3 cellular contexts compared by ENCODE assay signal in the genomic region with DNA sequence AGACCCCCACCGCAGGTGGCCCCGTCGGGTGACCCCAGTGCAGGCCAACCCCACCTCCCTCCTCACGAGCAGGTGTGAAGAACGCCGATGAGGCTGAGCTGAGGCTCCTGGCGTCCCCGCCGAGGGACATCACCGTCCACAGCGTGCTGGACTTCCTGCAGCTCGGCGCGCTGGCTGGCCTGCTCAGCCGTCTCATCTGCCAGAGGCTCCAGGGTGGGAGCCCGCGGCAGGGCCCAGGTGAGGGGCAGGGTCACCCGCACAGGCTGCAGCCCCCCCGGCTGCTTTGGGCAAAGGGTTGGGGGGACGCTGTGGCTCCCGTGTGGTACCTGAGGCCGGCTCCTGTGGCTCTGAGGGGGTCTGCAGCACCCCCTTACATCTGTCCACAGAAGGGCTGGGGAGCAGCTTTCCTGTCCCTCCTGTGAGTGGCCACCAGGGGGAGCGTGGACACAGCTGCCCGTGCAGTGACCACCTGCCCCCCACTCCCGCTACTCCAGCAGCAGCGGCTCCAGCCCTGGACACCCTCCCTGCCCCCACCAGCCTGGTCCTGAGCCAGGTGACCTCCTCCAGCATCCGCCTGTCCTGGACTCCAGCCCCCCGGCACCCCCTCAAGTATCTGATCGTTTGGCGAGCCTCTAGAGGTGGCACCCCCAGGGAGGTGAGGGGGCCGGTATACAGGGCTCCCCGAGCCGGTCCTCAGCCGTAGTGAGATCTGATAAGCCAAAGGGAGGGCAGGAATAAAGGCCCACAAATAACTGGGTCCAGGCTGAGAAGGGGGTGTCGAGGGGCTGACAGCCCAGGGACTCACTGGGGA.
TF ChIP-seq lines count a peak whose summit lies in the region.

No MANE protein-coding gene starts in this region.

TF ChIP-seq in HCT116, 20 proteins besides CTCF, POLR2A, EP300 and RAD21:
- no peak for TF ChIP-seq CBX3 (IDR thresholded peaks at IDR 0.05; ENCODE audit: low read depth)
- TF ChIP-seq SIN3A (IDR thresholded peaks at IDR 0.05; ENCODE audit: low read depth), result no peak
- TF ChIP-seq SP1 (IDR thresholded peaks at IDR 0.05; ENCODE audit: low read depth), result no peak
- no peak for TF ChIP-seq FOSL1 (IDR thresholded peaks at IDR 0.05; ENCODE audit: low read depth)
TF ChIP-seq in HCT116: peak in this region for 0.

TF ChIP-seq in SK-N-SH, 30 proteins besides CTCF, POLR2A, EP300 and RAD21:
- TF ChIP-seq TCF12 (IDR thresholded peaks at IDR 0.05), result no peak
- TF ChIP-seq GABPA (IDR thresholded peaks at IDR 0.05; ENCODE audit: low read depth), result no peak
- no peak for TF ChIP-seq GATA2 (CRISPR knock-in tag; IDR thresholded peaks at IDR 0.05)
- peak; percentile 85 for TF ChIP-seq SMC3 (IDR thresholded peaks at IDR 0.05; ENCODE audit: low read depth, low read length)

TF ChIP-seq in endothelial cell of umbilical vein, 7 proteins besides CTCF, POLR2A, EP300 and RAD21:
- TF ChIP-seq GATA2 (IDR thresholded peaks at IDR 0.05; ENCODE audit: insufficient read depth, insufficient read length, low read depth, low read length) (no peak), JUN (IDR thresholded peaks at IDR 0.05; ENCODE audit: borderline replicate concordance, insufficient read depth, insufficient read length, low read depth) (no peak), FOS (IDR thresholded peaks at IDR 0.05; ENCODE audit: borderline replicate concordance, insufficient read depth, low read length) (no peak), MYC (IDR thresholded peaks at IDR 0.05; ENCODE audit: low read depth, low read length) (no peak), POLR2AphosphoS5 (IDR thresholded peaks at IDR 0.05; ENCODE audit: insufficient read depth, low read depth, low read length) (no peak), EZH2 (IDR thresholded peaks at IDR 0.05; ENCODE audit: borderline replicate concordance, low read depth, low read length, severe bottlenecking) (no peak)
- TF ChIP-seq, protein P1, sequence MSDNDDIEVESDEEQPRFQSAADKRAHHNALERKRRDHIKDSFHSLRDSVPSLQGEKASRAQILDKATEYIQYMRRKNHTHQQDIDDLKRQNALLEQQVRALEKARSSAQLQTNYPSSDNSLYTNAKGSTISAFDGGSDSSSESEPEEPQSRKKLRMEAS (IDR thresholded peaks at IDR 0.05; ENCODE audit: insufficient read depth, insufficient read length), result no peak
